23 cellular contexts compared by ENCODE assay signal in genomic region chr18:52750995-52751394, GRCh38.
"Had no signal": no experiment of that assay in that cellular context is flagged by ENCODE, and none has a peak within 500 bp of the region (broad histone marks: within the 10 kb centered on the region; RNA-seq: fewer than 3 reads in every experiment).

No MANE protein-coding gene starts in this region.

- H3K36me3 ChIP-seq: MG63, SJSA1 had no signal

- H3K9me3 ChIP-seq: MG63, SJSA1 had no signal

- H3K27me3 ChIP-seq: MG63, SJSA1 had no signal

- H3K4me3 ChIP-seq: MG63, SJSA1, SK-N-MC had no signal

- H3K27ac ChIP-seq: SJSA1, SK-N-MC had no signal

- DNase-seq: IMR-90, Karpas-422, KG1, MG63, NCI-H1048, NCI-H1105, NCI-H1417, NCI-H1436 treated with DMSO at 0.1 percent for 48 hours, NCI-H1694, NCI-H187 treated with DMSO at 0.1 percent for 48 hours, NCI-H2029 treated with DMSO at 0.1 percent for 48 hours, NCI-H2171 treated with DMSO at 0.1 percent for 48 hours, NCI-H345, NCI-H446 treated with DMSO at 0.1 percent for 48 hours, NCI-H524, NCI-H69, NCI-H774, Right ventricle myocardium superior, RPMI8226, SIG-M5, T-helper 2 cell had no signal

- H3K4me1 ChIP-seq: SJSA1 had no signal
